In genomic region chr10:73096452-73097304, GRCh38 we compare ENCODE assay signal across 1 cellular context.
TF ChIP-seq lines count a peak whose summit lies in the region.

Gene P4HA1 (minus strand): TSS chr10:73096866. CDS start chr10:73074883, 21,983 bp downstream.

TF ChIP-seq in K562, 482 proteins besides CTCF, POLR2A, EP300 and RAD21 (continued from another document and continues in another):
- TF ChIP-seq, protein P1, sequence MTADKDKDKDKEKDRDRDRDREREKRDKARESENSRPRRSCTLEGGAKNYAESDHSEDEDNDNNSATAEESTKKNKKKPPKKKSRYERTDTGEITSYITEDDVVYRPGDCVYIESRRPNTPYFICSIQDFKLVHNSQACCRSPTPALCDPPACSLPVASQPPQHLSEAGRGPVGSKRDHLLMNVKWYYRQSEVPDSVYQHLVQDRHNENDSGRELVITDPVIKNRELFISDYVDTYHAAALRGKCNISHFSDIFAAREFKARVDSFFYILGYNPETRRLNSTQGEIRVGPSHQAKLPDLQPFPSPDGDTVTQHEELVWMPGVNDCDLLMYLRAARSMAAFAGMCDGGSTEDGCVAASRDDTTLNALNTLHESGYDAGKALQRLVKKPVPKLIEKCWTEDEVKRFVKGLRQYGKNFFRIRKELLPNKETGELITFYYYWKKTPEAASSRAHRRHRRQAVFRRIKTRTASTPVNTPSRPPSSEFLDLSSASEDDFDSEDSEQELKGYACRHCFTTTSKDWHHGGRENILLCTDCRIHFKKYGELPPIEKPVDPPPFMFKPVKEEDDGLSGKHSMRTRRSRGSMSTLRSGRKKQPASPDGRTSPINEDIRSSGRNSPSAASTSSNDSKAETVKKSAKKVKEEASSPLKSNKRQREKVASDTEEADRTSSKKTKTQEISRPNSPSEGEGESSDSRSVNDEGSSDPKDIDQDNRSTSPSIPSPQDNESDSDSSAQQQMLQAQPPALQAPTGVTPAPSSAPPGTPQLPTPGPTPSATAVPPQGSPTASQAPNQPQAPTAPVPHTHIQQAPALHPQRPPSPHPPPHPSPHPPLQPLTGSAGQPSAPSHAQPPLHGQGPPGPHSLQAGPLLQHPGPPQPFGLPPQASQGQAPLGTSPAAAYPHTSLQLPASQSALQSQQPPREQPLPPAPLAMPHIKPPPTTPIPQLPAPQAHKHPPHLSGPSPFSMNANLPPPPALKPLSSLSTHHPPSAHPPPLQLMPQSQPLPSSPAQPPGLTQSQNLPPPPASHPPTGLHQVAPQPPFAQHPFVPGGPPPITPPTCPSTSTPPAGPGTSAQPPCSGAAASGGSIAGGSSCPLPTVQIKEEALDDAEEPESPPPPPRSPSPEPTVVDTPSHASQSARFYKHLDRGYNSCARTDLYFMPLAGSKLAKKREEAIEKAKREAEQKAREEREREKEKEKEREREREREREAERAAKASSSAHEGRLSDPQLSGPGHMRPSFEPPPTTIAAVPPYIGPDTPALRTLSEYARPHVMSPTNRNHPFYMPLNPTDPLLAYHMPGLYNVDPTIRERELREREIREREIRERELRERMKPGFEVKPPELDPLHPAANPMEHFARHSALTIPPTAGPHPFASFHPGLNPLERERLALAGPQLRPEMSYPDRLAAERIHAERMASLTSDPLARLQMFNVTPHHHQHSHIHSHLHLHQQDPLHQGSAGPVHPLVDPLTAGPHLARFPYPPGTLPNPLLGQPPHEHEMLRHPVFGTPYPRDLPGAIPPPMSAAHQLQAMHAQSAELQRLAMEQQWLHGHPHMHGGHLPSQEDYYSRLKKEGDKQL (CRISPR knock-in tag; IDR thresholded peaks at IDR 0.05; ENCODE audit: borderline replicate concordance): 0 out of 2 replicates have a peak, but pooled peaks have one; percentile 41
- TF ChIP-seq TAL1 (IDR thresholded peaks at IDR 0.05): no peak
- no peak for TF ChIP-seq SIRT6 (IDR thresholded peaks at IDR 0.05; ENCODE audit: low read depth, low read length)
- TF ChIP-seq, protein P2, sequence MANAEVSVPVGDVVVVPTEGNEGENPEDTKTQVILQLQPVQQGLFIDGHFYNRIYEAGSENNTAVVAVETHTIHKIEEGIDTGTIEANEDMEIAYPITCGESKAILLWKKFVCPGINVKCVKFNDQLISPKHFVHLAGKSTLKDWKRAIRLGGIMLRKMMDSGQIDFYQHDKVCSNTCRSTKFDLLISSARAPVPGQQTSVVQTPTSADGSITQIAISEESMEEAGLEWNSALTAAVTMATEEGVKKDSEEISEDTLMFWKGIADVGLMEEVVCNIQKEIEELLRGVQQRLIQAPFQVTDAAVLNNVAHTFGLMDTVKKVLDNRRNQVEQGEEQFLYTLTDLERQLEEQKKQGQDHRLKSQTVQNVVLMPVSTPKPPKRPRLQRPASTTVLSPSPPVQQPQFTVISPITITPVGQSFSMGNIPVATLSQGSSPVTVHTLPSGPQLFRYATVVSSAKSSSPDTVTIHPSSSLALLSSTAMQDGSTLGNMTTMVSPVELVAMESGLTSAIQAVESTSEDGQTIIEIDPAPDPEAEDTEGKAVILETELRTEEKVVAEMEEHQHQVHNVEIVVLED (CRISPR knock-in tag; IDR thresholded peaks at IDR 0.05): no peak; the same call in 1 of the 2 replicates
- 0 out of 2 replicates have a peak, but pooled peaks have one; percentile 26 for TF ChIP-seq ZNF134 (CRISPR knock-in tag; conservative IDR thresholded peaks at IDR 0.05)
- TF ChIP-seq C11orf30 (IDR thresholded peaks at IDR 0.05; ENCODE audit: low read depth): no peak
- TF ChIP-seq, protein P3, sequence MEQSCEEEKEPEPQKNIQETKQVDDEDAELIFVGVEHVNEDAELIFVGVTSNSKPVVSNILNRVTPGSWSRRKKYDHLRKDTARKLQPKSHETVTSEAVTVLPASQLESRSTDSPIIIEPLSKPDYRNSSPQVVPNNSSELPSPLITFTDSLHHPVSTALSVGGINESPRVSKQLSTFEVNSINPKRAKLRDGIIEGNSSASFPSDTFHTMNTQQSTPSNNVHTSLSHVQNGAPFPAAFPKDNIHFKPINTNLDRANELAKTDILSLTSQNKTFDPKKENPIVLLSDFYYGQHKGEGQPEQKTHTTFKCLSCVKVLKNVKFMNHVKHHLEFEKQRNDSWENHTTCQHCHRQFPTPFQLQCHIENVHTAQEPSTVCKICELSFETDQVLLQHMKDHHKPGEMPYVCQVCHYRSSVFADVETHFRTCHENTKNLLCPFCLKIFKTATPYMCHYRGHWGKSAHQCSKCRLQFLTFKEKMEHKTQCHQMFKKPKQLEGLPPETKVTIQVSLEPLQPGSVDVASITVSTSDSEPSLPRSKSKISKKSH (CRISPR knock-in tag; IDR thresholded peaks at IDR 0.05): no peak
- TF ChIP-seq CBFB (CRISPR knock-in tag; IDR thresholded peaks at IDR 0.05): peak; percentile 91
- no peak for TF ChIP-seq NCOA2 (IDR thresholded peaks at IDR 0.05; ENCODE audit: partially characterized antibody in 2 of 2)
- peak; percentile 75 for TF ChIP-seq CREM (IDR thresholded peaks at IDR 0.05; ENCODE audit: low read depth)
- no peak for TF ChIP-seq MAFK (IDR thresholded peaks at IDR 0.05; ENCODE audit: low read length)
- no peak for TF ChIP-seq MTF1 (CRISPR knock-in tag; IDR thresholded peaks at IDR 0.05; ENCODE audit: borderline replicate concordance)
- peak in 1 of 2 experiments; percentile 83; a peak in 2 of 4 replicates for TF ChIP-seq CSDE1 (IDR thresholded peaks at IDR 0.05)
- peak in 1 of 2 experiments; percentile 33; a peak in 1 of 4 replicates for TF ChIP-seq FOXA3 (CRISPR knock-in tag; conservative IDR thresholded peaks at IDR 0.05 in 1 of 2, IDR thresholded peaks at IDR 0.05 in 1 of 2)
- TF ChIP-seq BMI1 (IDR thresholded peaks at IDR 0.05; ENCODE audit: low read length): peak; percentile 54; the same call in 1 of the 2 replicates
- TF ChIP-seq STAT5A (IDR thresholded peaks at IDR 0.05; ENCODE audit: borderline replicate concordance, low read length): no peak
- TF ChIP-seq BCL6 (CRISPR knock-in tag; IDR thresholded peaks at IDR 0.05): no peak
- no peak for TF ChIP-seq U2AF1 (optimal IDR thresholded peaks at IDR 0.05; ENCODE audit: low read depth, low read length)
- TF ChIP-seq ETS2 (tag; IDR thresholded peaks at IDR 0.05; ENCODE audit: borderline replicate concordance, poor library complexity, severe bottlenecking): no peak
- 0 out of 2 replicates have a peak, but pooled peaks have one; percentile 51 for TF ChIP-seq KLF16 (IDR thresholded peaks at IDR 0.05)
- no peak for TF ChIP-seq SLC30A9 (CRISPR knock-in tag; IDR thresholded peaks at IDR 0.05)
- peak; percentile 91; the same call in 1 of the 2 replicates for TF ChIP-seq KAT7 (CRISPR knock-in tag; IDR thresholded peaks at IDR 0.05; ENCODE audit: borderline replicate concordance)
- TF ChIP-seq NBN (IDR thresholded peaks at IDR 0.05; ENCODE audit: low read depth): no peak
- TF ChIP-seq WHSC1 (IDR thresholded peaks at IDR 0.05; ENCODE audit: low read length): no peak
- no peak for TF ChIP-seq TCFL5 (CRISPR knock-in tag; conservative IDR thresholded peaks at IDR 0.05)
- TF ChIP-seq USF1 (CRISPR knock-in tag; IDR thresholded peaks at IDR 0.05): peak; percentile 43
- peak; percentile 88; the same call in 1 of the 2 replicates for TF ChIP-seq POLR2AphosphoS2 (IDR thresholded peaks at IDR 0.05; ENCODE audit: low read length)
- TF ChIP-seq, protein P4, sequence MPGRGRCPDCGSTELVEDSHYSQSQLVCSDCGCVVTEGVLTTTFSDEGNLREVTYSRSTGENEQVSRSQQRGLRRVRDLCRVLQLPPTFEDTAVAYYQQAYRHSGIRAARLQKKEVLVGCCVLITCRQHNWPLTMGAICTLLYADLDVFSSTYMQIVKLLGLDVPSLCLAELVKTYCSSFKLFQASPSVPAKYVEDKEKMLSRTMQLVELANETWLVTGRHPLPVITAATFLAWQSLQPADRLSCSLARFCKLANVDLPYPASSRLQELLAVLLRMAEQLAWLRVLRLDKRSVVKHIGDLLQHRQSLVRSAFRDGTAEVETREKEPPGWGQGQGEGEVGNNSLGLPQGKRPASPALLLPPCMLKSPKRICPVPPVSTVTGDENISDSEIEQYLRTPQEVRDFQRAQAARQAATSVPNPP (IDR thresholded peaks at IDR 0.05; ENCODE audit: borderline replicate concordance, insufficient read depth, insufficient read length): no peak
- no peak for TF ChIP-seq BACH1 (tag; IDR thresholded peaks at IDR 0.05)
- no peak for TF ChIP-seq SRSF7 (optimal IDR thresholded peaks at IDR 0.05; ENCODE audit: low read depth, low read length)
- TF ChIP-seq SP2 (IDR thresholded peaks at IDR 0.05; ENCODE audit: extremely low read depth, low read depth, low read length, poor library complexity, severe bottlenecking): no peak
- TF ChIP-seq, protein P5, sequence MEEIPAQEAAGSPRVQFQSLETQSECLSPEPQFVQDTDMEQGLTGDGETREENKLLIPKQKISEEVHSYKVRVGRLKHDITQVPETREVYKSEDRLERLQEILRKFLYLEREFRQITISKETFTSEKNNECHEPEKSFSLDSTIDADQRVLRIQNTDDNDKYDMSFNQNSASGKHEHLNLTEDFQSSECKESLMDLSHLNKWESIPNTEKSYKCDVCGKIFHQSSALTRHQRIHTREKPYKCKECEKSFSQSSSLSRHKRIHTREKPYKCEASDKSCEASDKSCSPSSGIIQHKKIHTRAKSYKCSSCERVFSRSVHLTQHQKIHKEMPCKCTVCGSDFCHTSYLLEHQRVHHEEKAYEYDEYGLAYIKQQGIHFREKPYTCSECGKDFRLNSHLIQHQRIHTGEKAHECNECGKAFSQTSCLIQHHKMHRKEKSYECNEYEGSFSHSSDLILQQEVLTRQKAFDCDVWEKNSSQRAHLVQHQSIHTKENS (CRISPR knock-in tag; IDR thresholded peaks at IDR 0.05): peak; percentile 90; the same call in 1 of the 2 replicates
- TF ChIP-seq NFIC (IDR thresholded peaks at IDR 0.05): peak; percentile 52
- peak; percentile 92 for TF ChIP-seq ERF (CRISPR knock-in tag; IDR thresholded peaks at IDR 0.05)
- TF ChIP-seq, protein P6, sequence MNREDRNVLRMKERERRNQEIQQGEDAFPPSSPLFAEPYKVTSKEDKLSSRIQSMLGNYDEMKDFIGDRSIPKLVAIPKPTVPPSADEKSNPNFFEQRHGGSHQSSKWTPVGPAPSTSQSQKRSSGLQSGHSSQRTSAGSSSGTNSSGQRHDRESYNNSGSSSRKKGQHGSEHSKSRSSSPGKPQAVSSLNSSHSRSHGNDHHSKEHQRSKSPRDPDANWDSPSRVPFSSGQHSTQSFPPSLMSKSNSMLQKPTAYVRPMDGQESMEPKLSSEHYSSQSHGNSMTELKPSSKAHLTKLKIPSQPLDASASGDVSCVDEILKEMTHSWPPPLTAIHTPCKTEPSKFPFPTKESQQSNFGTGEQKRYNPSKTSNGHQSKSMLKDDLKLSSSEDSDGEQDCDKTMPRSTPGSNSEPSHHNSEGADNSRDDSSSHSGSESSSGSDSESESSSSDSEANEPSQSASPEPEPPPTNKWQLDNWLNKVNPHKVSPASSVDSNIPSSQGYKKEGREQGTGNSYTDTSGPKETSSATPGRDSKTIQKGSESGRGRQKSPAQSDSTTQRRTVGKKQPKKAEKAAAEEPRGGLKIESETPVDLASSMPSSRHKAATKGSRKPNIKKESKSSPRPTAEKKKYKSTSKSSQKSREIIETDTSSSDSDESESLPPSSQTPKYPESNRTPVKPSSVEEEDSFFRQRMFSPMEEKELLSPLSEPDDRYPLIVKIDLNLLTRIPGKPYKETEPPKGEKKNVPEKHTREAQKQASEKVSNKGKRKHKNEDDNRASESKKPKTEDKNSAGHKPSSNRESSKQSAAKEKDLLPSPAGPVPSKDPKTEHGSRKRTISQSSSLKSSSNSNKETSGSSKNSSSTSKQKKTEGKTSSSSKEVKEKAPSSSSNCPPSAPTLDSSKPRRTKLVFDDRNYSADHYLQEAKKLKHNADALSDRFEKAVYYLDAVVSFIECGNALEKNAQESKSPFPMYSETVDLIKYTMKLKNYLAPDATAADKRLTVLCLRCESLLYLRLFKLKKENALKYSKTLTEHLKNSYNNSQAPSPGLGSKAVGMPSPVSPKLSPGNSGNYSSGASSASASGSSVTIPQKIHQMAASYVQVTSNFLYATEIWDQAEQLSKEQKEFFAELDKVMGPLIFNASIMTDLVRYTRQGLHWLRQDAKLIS (CRISPR knock-in tag; IDR thresholded peaks at IDR 0.05): peak; percentile 97; the same call in 1 of the 2 replicates
- peak; percentile 5; the same call in 1 of the 2 replicates for TF ChIP-seq KLF13 (tag; IDR thresholded peaks at IDR 0.05; ENCODE audit: borderline replicate concordance, low read depth)
- peak; percentile 68 for TF ChIP-seq SOX6 (IDR thresholded peaks at IDR 0.05)
- TF ChIP-seq BCOR (IDR thresholded peaks at IDR 0.05): peak; percentile 66; the same call in 1 of the 2 replicates
- TF ChIP-seq ZNF589 (CRISPR knock-in tag; IDR thresholded peaks at IDR 0.05; ENCODE audit: low read depth): 0 out of 2 replicates have a peak, but pooled peaks have one; percentile 28
- TF ChIP-seq TEAD4 (IDR thresholded peaks at IDR 0.05; ENCODE audit: low read length): peak; percentile 39; the same call in 1 of the 2 replicates
- no peak for TF ChIP-seq TEAD4 (CRISPR knock-in tag; IDR thresholded peaks at IDR 0.05; ENCODE audit: borderline replicate concordance)
- TF ChIP-seq, protein P7, sequence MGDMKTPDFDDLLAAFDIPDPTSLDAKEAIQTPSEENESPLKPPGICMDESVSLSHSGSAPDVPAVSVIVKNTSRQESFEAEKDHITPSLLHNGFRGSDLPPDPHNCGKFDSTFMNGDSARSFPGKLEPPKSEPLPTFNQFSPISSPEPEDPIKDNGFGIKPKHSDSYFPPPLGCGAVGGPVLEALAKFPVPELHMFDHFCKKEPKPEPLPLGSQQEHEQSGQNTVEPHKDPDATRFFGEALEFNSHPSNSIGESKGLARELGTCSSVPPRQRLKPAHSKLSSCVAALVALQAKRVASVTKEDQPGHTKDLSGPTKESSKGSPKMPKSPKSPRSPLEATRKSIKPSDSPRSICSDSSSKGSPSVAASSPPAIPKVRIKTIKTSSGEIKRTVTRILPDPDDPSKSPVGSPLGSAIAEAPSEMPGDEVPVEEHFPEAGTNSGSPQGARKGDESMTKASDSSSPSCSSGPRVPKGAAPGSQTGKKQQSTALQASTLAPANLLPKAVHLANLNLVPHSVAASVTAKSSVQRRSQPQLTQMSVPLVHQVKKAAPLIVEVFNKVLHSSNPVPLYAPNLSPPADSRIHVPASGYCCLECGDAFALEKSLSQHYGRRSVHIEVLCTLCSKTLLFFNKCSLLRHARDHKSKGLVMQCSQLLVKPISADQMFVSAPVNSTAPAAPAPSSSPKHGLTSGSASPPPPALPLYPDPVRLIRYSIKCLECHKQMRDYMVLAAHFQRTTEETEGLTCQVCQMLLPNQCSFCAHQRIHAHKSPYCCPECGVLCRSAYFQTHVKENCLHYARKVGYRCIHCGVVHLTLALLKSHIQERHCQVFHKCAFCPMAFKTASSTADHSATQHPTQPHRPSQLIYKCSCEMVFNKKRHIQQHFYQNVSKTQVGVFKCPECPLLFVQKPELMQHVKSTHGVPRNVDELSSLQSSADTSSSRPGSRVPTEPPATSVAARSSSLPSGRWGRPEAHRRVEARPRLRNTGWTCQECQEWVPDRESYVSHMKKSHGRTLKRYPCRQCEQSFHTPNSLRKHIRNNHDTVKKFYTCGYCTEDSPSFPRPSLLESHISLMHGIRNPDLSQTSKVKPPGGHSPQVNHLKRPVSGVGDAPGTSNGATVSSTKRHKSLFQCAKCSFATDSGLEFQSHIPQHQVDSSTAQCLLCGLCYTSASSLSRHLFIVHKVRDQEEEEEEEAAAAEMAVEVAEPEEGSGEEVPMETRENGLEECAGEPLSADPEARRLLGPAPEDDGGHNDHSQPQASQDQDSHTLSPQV (IDR thresholded peaks at IDR 0.05): peak; percentile 70; the same call in 1 of the 2 replicates
- TF ChIP-seq MYBL2 (IDR thresholded peaks at IDR 0.05; ENCODE audit: low read depth): no peak
- TF ChIP-seq MYBL2 (CRISPR knock-in tag; IDR thresholded peaks at IDR 0.05; ENCODE audit: borderline replicate concordance): no peak
- TF ChIP-seq HDGF (IDR thresholded peaks at IDR 0.05): no peak; the same call in 1 of the 2 replicates
